ENCODE assay signal across 8 cellular contexts in the genomic region with DNA sequence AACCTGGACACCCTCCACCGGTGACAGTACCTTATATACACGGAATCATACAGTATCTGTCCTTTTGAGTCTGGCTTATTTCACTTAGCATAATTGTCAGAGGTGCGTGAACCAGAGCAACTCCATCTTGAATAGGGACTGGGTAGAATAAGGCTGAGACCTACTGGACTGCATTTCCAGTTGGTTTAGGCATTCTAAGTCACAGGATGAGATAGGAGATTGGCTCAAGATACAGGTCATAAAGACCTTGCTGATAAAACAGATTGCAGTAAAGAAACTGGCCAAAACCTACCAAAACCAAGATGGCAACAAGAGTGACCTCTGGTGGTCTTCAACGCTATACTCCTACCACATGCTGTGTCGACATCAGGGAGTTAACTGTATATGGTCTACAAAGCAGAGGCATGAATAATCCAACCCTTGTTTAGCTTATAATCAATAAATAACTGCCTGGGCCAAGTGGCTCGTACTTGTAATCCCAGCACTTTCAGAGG. TPM values are rescaled to one million over a fixed set of nuclear protein-coding genes. Genes with fewer than 3 reads are reported as not detected.
DNase-seq lines count a peak whose midpoint lies in the region; ATAC-seq and TF ChIP-seq lines count a peak whose summit lies in the region.

No MANE protein-coding gene starts in this region.

- H3K4me3 Mint-ChIP-seq in activated CD8-positive, alpha-beta T cell treated with anti-CD3 and anti-CD28 coated beads for 36 hours: peak overlapping the region; percentile 92

- no peaks in the 10 kb centered on the region for H3K9me3 Mint-ChIP-seq in activated CD8-positive, alpha-beta T cell treated with anti-CD3 and anti-CD28 coated beads for 36 hours

- ATAC-seq in activated CD8-positive, alpha-beta T cell treated with anti-CD3 and anti-CD28 coated beads for 36 hours: no peak
- ATAC-seq in right lobe of liver: no peak
- no peak for ATAC-seq in GM21447 (IDR thresholded peaks at IDR 0.05; ENCODE audit: unreplicated experiment)
- ATAC-seq in GM18861 (IDR thresholded peaks at IDR 0.05; ENCODE audit: unreplicated experiment): no peak

- no peak overlapping the region for H2AFZ ChIP-seq in MM.1S (ENCODE audit: low read length)

- H3K27me3 Mint-ChIP-seq in activated CD8-positive, alpha-beta T cell treated with anti-CD3 and anti-CD28 coated beads for 36 hours: peaks cover 1% of the 10 kb centered on the region

- intact Hi-C loops in activated CD8-positive, alpha-beta T cell treated with anti-CD3 and anti-CD28 coated beads for 36 hours (cut with micrococcal nuclease): loop anchor here (5.0 kb wide), 1 partner anchor 45 kb away; a partner anchor contains a TSS
- intact Hi-C loops in right lobe of liver (cut with DNase I): no loop called here

- H3K27me3 ChIP-seq in MM.1S (replicated peaks; ENCODE audit: insufficient read depth, low read length) (no peaks in the 10 kb centered on the region), right lobe of liver (no peaks in the 10 kb centered on the region)

- no peak overlapping the region for H3K9ac ChIP-seq in MM.1S (ENCODE audit: low read length)

- 53% methylated on average over 6 of the region's 6 CpGs for WGBS in right lobe of liver (ENCODE audit: insufficient coverage, low coverage, low lambda C conversion rate, missing lambda C conversion rate)

- H3K36me3 Mint-ChIP-seq in activated CD8-positive, alpha-beta T cell treated with anti-CD3 and anti-CD28 coated beads for 36 hours (ENCODE audit: low read depth): peaks cover 28% of the 10 kb centered on the region

- H3K9me3 ChIP-seq in MM.1S (replicated peaks; ENCODE audit: insufficient read depth, low read length) (no peaks in the 10 kb centered on the region), right lobe of liver (no peaks in the 10 kb centered on the region)

- H3K36me3 ChIP-seq in MM.1S (replicated peaks; ENCODE audit: insufficient read depth, low read length) (no peaks in the 10 kb centered on the region), right lobe of liver (peaks cover 0 to 5% (median 0%) of the 10 kb centered on the region in 4 donors)

- H3K4me2 ChIP-seq in MM.1S (ENCODE audit: low read depth, low read length): no peak overlapping the region

- peak; percentile 58 for TF ChIP-seq CTCF in MM.1S (IDR thresholded peaks at IDR 0.05; ENCODE audit: low read length)
- TF ChIP-seq CTCF in activated CD8-positive, alpha-beta T cell treated with anti-CD3 and anti-CD28 coated beads for 36 hours (IDR thresholded peaks at IDR 0.05): peak; percentile 21
- peak; percentile 27 to 40 (median 30) for TF ChIP-seq CTCF in right lobe of liver (IDR thresholded peaks at IDR 0.05)

- no peaks in the 10 kb centered on the region for H4K20me1 ChIP-seq in MM.1S (ENCODE audit: insufficient read depth, low read length)

- CTCF ChIA-PET in activated CD8-positive, alpha-beta T cell treated with anti-CD3 and anti-CD28 coated beads for 36 hours (lab: Charles Lee): interaction anchor here (1.0 to 6.3 kb wide), 13 partner anchors 7 to 171 kb away, joined by 3 to 80 read pairs (median 4); a partner anchor contains a TSS

- TF ChIP-seq POLR2A in right lobe of liver (IDR thresholded peaks at IDR 0.05): no peak

- H3K27ac Mint-ChIP-seq in activated CD8-positive, alpha-beta T cell treated with anti-CD3 and anti-CD28 coated beads for 36 hours: peak overlapping the region; percentile 99

- no peak overlapping the region for H3K27ac ChIP-seq in MM.1S (ENCODE audit: low read length)
- H3K27ac ChIP-seq in right lobe of liver: peak overlapping the region; percentile 73 to 92 (median 83)
- no peak overlapping the region for H3K27ac ChIP-seq in caudate nucleus (ENCODE audit: low read depth, low read length)

- peaks cover 9% of the 10 kb centered on the region for H3F3A ChIP-seq in MM.1S (ENCODE audit: insufficient read depth, low read length)

- H3K4me1 ChIP-seq in MM.1S (ENCODE audit: low read length) (peaks cover 3% of the 10 kb centered on the region; the same call in 1 of the 2 replicates), right lobe of liver (peaks cover 0 to 25% (median 9%) of the 10 kb centered on the region in 4 donors)

- no peak overlapping the region for H3K4me3 ChIP-seq in MM.1S (ENCODE audit: low read length)
- H3K4me3 ChIP-seq in right lobe of liver: no peak overlapping the region

- POLR2A ChIA-PET in activated CD8-positive, alpha-beta T cell treated with anti-CD3 and anti-CD28 coated beads for 36 hours (lab: Charles Lee): interaction anchor here (1.0 to 5.2 kb wide), 6 partner anchors 14 to 63 kb away, joined by 3 to 31 read pairs (median 4); a partner anchor contains a TSS

- peaks cover 35% of the 10 kb centered on the region for H3K79me2 ChIP-seq in MM.1S (ENCODE audit: low read length)

- DNase-seq in DMS153 (lab: John Stamatoyannopoulos, UW) (peak; percentile 21), DMS153 treated with DMSO at 0.1 percent for 48 hours (lab: John Stamatoyannopoulos, UW; ENCODE audit: unreplicated experiment) (no peak), MM.1S (peak; percentile 80), right lobe of liver (no peak), caudate nucleus (lab: John Stamatoyannopoulos, UW) (no peak)
- DNase-seq in activated CD8-positive, alpha-beta T cell treated with anti-CD3 and anti-CD28 coated beads for 36 hours: peak; percentile 38

- H3K9me2 ChIP-seq in MM.1S (replicated peaks; ENCODE audit: insufficient read depth, low read length): no peaks in the 10 kb centered on the region

- H3K4me1 Mint-ChIP-seq in activated CD8-positive, alpha-beta T cell treated with anti-CD3 and anti-CD28 coated beads for 36 hours (ENCODE audit: low read depth): peaks cover 24% of the 10 kb centered on the region

RNA-seq across cellular contexts. Expression of a gene that starts 1.4 kb away (rescaled TPM):
- total RNA-seq in activated CD8-positive, alpha-beta T cell treated with anti-CD3 and anti-CD28 coated beads for 36 hours: 100 to 1,000 TPM; 293 to 316 TPM
- total RNA-seq in right lobe of liver: 100 to 1,000 TPM in 4 of 6 experiments, 10 to 100 TPM in 2; 51.1 to 236 (median 171) TPM

RNA-seq across cellular contexts. Expression of a gene that starts 6.1 kb away (rescaled TPM):
- total RNA-seq in activated CD8-positive, alpha-beta T cell treated with anti-CD3 and anti-CD28 coated beads for 36 hours: not detected
- 10 to 100 TPM; 27.0 to 95.3 (median 36.1) TPM for total RNA-seq in right lobe of liver

RNA-seq across cellular contexts. Expression of a gene that starts 13.4 kb away (rescaled TPM):
- total RNA-seq in activated CD8-positive, alpha-beta T cell treated with anti-CD3 and anti-CD28 coated beads for 36 hours: 10 to 100 TPM; 21.2 to 21.6 TPM
- total RNA-seq in right lobe of liver: 10 to 100 TPM in 1 of 6 experiments, 1 to 10 TPM in 5; 4.6 to 12.7 (median 7.6) TPM

RNA-seq across cellular contexts. Expression of a gene that starts 30.0 kb away (rescaled TPM):
- 1 to 10 TPM; 1.5 TPM for total RNA-seq in activated CD8-positive, alpha-beta T cell treated with anti-CD3 and anti-CD28 coated beads for 36 hours
- total RNA-seq in right lobe of liver: 1 to 10 TPM in 4 of 6 experiments, under 1 TPM in 2; 0.56 to 1.6 (median 1.2) TPM

RNA-seq across cellular contexts. Expression of a gene that starts 34.0 kb away (rescaled TPM):
- total RNA-seq in activated CD8-positive, alpha-beta T cell treated with anti-CD3 and anti-CD28 coated beads for 36 hours: 10 to 100 TPM; 80.6 to 85.4 TPM
- 10 to 100 TPM; 10.4 to 29.2 (median 20.2) TPM for total RNA-seq in right lobe of liver

Comparison
In these comparisons a context has a peak if more than half of its experiments do, and no peak if none do; other contexts are left out.
1. DNase-seq: peak in DMS153 (single experiment), MM.1S (single experiment) and activated CD8-positive, alpha-beta T cell treated with anti-CD3 and anti-CD28 coated beads for 36 hours (single experiment); none in DMS153 treated with DMSO at 0.1 percent for 48 hours (single experiment), right lobe of liver (0 of 3) and caudate nucleus (0 of 61).
2. H3K27ac ChIP-seq: peak in right lobe of liver (3 of 3); none in MM.1S (single experiment) and caudate nucleus (single experiment).
3. RNA of a gene that starts 6.1 kb away (total RNA-seq): 27.0 to 95.3 TPM in right lobe of liver; not detected in activated CD8-positive, alpha-beta T cell treated with anti-CD3 and anti-CD28 coated beads for 36 hours; every median in the first group is over 10 times any median in the second.
4. Peak in every context shown above with its lines, with median percentiles within 50 percentile points of each other: CTCF ChIP-seq.